In the genomic region with DNA sequence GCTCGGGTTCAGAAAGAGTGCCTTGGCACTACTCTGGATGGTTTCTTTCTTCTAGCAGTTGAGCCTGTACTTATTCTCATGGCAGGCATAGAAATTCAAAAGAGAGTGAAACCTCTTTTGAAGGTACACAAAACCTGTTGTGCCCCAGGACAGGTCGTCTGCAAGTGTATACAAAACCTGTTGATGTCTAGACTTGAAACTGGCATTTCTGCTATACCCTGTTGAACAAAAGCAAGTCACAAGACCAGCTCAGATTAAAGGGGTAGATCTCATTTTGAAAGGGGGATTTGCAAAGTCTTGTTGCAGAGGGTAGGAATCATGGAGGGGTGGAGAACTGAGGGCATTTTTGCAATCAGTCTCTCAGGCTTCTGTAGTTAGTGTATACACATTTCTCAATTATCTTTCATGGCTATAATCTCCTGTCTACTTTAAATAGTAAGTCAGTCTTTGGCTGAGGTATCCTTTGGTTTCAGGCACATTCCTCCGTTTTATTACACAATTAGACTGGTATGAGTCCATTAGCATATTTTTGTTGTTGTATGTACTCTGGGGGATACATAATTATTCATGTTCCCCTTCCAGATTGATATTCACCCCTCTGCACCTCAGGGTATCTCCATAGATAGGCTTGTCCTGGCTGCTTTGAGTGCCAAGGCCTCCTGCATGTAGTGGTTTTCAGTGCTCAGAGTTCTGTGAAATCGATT, we compare ENCODE assay signal across 34 cellular contexts.
"Had no signal": no experiment of that assay in that cellular context is flagged by ENCODE, and none has a peak within 500 bp of the region (broad histone marks: within the 10 kb centered on the region; RNA-seq: fewer than 3 reads in every experiment).

No MANE protein-coding gene starts in this region.

- H3K27ac Mint-ChIP-seq: activated CD4-positive, alpha-beta T cell treated with anti-CD3 and anti-CD28 coated beads, Interleukin-2, amount 10 ng/mL, durations not matched to agents 24 days and 14 days; activated CD8-positive, alpha-beta T cell treated with anti-CD3 and anti-CD28 coated beads, Interleukin-2, amount 10 ng/mL, durations not matched to agents 7 days and 5 days; activated T-cell treated with anti-CD3 and anti-CD28 coated beads, Interleukin-2, amount 50 U/mL, for 24 hours; activated T-helper 2 cell treated with anti-CD3 and anti-CD28 coated beads, Interferon-gamma antibody, Interleukin-2, Interleukin-4, amounts not matched to agents 10 μg/mL and 5 μg/mL and 100 μg/mL, durations not matched to agents 14 hours and 24 hours and 36 hours; T-helper 1 cell treated with Interleukin-12 subunit alpha and Interleukin-12 subunit beta and Interleukin-4 antibody, amounts not matched to agents 30 μg/mL and 1 μg/mL, for 36 hours had no signal

- H3K9me3 ChIP-seq: body of pancreas, Peyer's patch, SJSA1, SK-N-SH had no signal

- H3K4me1 Mint-ChIP-seq: activated CD4-positive, alpha-beta T cell treated with anti-CD3 and anti-CD28 coated beads, Interleukin-2, amount 10 ng/mL, durations not matched to agents 24 days and 14 days had no signal

- H3K27me3 ChIP-seq: body of pancreas, breast epithelium, Peyer's patch, SJSA1 had no signal

- ATAC-seq: activated CD8-positive, alpha-beta T cell treated with anti-CD3 and anti-CD28 coated beads, Interleukin-2, amount 10 ng/mL, durations not matched to agents 7 days and 5 days; activated naive CD4-positive, alpha-beta T cell treated with anti-CD3 and anti-CD28 coated beads, Interleukin-2, amount 50 U/mL, for 72 hours; body of pancreas; PC-3 had no signal

- H3K36me3 ChIP-seq: breast epithelium, Peyer's patch, SJSA1, WERI-Rb-1 had no signal

- H3K9ac ChIP-seq: SK-N-SH had no signal

- H3K4me3 Mint-ChIP-seq: activated CD4-positive, alpha-beta T cell treated with anti-CD3 and anti-CD28 coated beads, Interleukin-2, amount 10 ng/mL, durations not matched to agents 24 days and 14 days; activated CD8-positive, alpha-beta T cell treated with anti-CD3 and anti-CD28 coated beads, Interleukin-2, amount 10 ng/mL, durations not matched to agents 7 days and 5 days; activated T-cell treated with anti-CD3 and anti-CD28 coated beads, Interleukin-2, amount 50 U/mL, for 24 hours; T-helper 1 cell treated with Interleukin-12 subunit alpha and Interleukin-12 subunit beta and Interleukin-4 antibody, amounts not matched to agents 30 μg/mL and 1 μg/mL, for 36 hours had no signal

- DNase-seq: activated CD4-positive, alpha-beta T cell treated with anti-CD3 and anti-CD28 coated beads for 1 hour; activated CD4-positive, alpha-beta T cell treated with anti-CD3 and anti-CD28 coated beads, Interleukin-2, amount 10 ng/mL, durations not matched to agents 24 days and 14 days; activated CD4-positive, alpha-beta T cell treated with anti-CD3 and anti-CD28 coated beads, Interleukin-2, amount 50 U/mL, for 48 hours; activated CD4-positive, CD25-positive, alpha-beta regulatory T cell; activated CD8-positive, alpha-beta T cell treated with anti-CD3 and anti-CD28 coated beads, Interleukin-2, amount 10 ng/mL, durations not matched to agents 7 days and 5 days; activated gamma-delta T cell; activated naive CD4-positive, alpha-beta T cell treated with Interleukin-2 at 50 U/mL for 16 hours; activated T-cell treated with anti-CD3 and anti-CD28 coated beads, Interleukin-2, amount 50 U/mL, for 24 hours; anterior cingulate cortex; body of pancreas; caudate nucleus; cerebellar nuclear complex; KG1; NCI-H1105; NCI-H1417 treated with DMSO at 0.1 percent for 48 hours; NCI-H187 treated with DMSO at 0.1 percent for 48 hours; NCI-H2081; NCI-H2171 treated with DMSO at 0.1 percent for 48 hours; NCI-H2227 treated with DMSO at 0.1 percent for 48 hours; NCI-H446 treated with DMSO at 0.1 percent for 48 hours; NCI-H524; NCI-H69; NCI-H82; PC-3; Peyer's patch; RPMI8226; SHP77 treated with DMSO at 0.1 percent for 48 hours; SK-N-SH; WERI-Rb-1 had no signal

- H3K27me3 Mint-ChIP-seq: activated CD4-positive, alpha-beta T cell treated with anti-CD3 and anti-CD28 coated beads, Interleukin-2, amount 10 ng/mL, durations not matched to agents 24 days and 14 days; activated T-cell treated with anti-CD3 and anti-CD28 coated beads, Interleukin-2, amount 50 U/mL, for 24 hours had no signal

- H3K4me2 ChIP-seq: SK-N-SH had no signal

- H3K4me3 ChIP-seq: body of pancreas, breast epithelium, Peyer's patch, SJSA1 had no signal

- H3K27ac ChIP-seq: body of pancreas, breast epithelium, Peyer's patch, SJSA1, WERI-Rb-1 had no signal

- H3K4me1 ChIP-seq: body of pancreas, breast epithelium, Peyer's patch, SJSA1 had no signal
